ENCODE assay signal across 6 cellular contexts in the genomic region with DNA sequence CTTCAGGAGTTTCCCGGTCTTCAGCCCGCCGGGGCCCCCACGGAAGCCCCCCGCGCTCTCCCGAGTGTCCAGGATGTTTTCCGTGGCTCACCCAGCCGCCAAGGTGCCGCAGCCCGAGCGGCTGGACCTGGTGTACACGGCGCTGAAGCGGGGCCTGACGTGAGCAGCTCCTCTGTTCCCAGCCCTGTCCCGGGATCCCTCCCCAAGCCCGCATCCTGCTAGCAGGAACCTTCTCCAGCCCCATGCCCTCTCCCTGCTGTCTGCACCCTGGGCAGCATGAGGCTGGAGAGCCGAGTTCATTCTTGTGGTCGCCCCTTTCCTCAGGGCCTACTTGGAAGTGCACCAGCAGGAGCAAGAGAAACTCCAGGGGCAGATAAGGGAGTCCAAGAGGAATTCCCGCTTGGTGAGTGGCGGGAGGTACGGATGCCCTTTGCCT. TPM values are rescaled to one million over a fixed set of nuclear protein-coding genes. Genes with fewer than 3 reads are reported as not detected.
A peak's percentile ranks its signal among the peaks of the same experiment; 100 is the strongest.
DNase-seq lines count a peak whose midpoint lies in the region; ATAC-seq and TF ChIP-seq lines count a peak whose summit lies in the region.

No MANE protein-coding gene starts in this region.

- H3F3A ChIP-seq in PC-9 (ENCODE audit: insufficient read depth, low read depth) = peaks cover 10% of the 10 kb centered on the region; the same call in 1 of the 2 replicates

- TF ChIP-seq CTCF in PC-9 (conservative IDR thresholded peaks at IDR 0.05) (no peak), epithelial cell of esophagus (IDR thresholded peaks at IDR 0.05; ENCODE audit: insufficient read depth, low read depth, low read length, missing control alignments) (no peak)

- no peak for ATAC-seq in HG02884 (IDR thresholded peaks at IDR 0.05; ENCODE audit: unreplicated experiment)
- no peak for ATAC-seq in HG03520 (IDR thresholded peaks at IDR 0.05; ENCODE audit: unreplicated experiment)

- H3K27me3 ChIP-seq in PC-9 (ENCODE audit: insufficient read depth, low read depth) (no peaks in the 10 kb centered on the region), skeletal muscle satellite cell (ENCODE audit: control insufficient read depth, insufficient read depth, low read length) (no peaks in the 10 kb centered on the region)

- POLR2A ChIA-PET in PC-9 (lab: Charles Lee; ENCODE audit: unreplicated experiment) = interaction anchor here (0.6 kb wide), 1 partner anchor 311 kb away, joined by 11 read pairs; no protein-coding TSS in a partner anchor

- peak overlapping the region; percentile 90 for H3K9ac ChIP-seq in skeletal muscle satellite cell (ENCODE audit: low read depth, low read length)

- H3K4me3 ChIP-seq in PC-9 (no peak overlapping the region), epithelial cell of esophagus (ENCODE audit: low read length) (peak overlapping the region; percentile 59), skeletal muscle satellite cell (ENCODE audit: low read length) (peak overlapping the region; percentile 86)

- no peaks in the 10 kb centered on the region for H3K9me3 ChIP-seq in PC-9 (ENCODE audit: insufficient read depth, low read depth)
- H3K9me3 ChIP-seq in skeletal muscle satellite cell (replicated peaks; ENCODE audit: low read length) = no peaks in the 10 kb centered on the region

- BruUV-seq in PC-9 (replicated peaks; lab: Mats Ljungman, UMichigan) = TSS peak; percentile 30

- no peaks in the 10 kb centered on the region for H3K9me2 ChIP-seq in PC-9 (ENCODE audit: insufficient read depth)

- CTCF ChIA-PET in PC-9 (lab: Charles Lee) = no interaction called here

- H3K79me2 ChIP-seq in PC-9 (ENCODE audit: low read depth) = peaks cover 6% of the 10 kb centered on the region; the same call in 1 of the 2 replicates

- H3K4me1 ChIP-seq in PC-9 (replicated peaks; ENCODE audit: insufficient read depth) = no peaks in the 10 kb centered on the region
- H3K4me1 ChIP-seq in skeletal muscle satellite cell (ENCODE audit: control insufficient read depth, insufficient read depth, low read length) = peaks cover 23% of the 10 kb centered on the region

- intact Hi-C loops in PC-9 (cut with micrococcal nuclease; ENCODE audit: unreplicated experiment) = no loop called here

- H3K4me2 ChIP-seq in PC-9 = no peak overlapping the region; the same call in 1 of the 2 replicates
- peak overlapping the region; percentile 98 for H3K4me2 ChIP-seq in skeletal muscle satellite cell (ENCODE audit: low read length)

- no peaks in the 10 kb centered on the region for H3K36me3 ChIP-seq in PC-9 (ENCODE audit: low read depth)
- peaks cover 53% of the 10 kb centered on the region for H3K36me3 ChIP-seq in skeletal muscle satellite cell (ENCODE audit: insufficient read depth, low read length)

- 0 out of 2 replicates have a peak, but pooled peaks cover 2% of the 10 kb centered on the region for H4K20me1 ChIP-seq in PC-9 (ENCODE audit: insufficient read depth)

- H2AFZ ChIP-seq in PC-9 = no peak overlapping the region

- DNase-seq in PC-9 (no peak), epithelial cell of esophagus (ENCODE audit: low read depth) (no peak), DMS79 (lab: John Stamatoyannopoulos, UW) (no peak)

- no peak overlapping the region for H3K27ac ChIP-seq in PC-9

RNA-seq across cellular contexts. Expression of a gene that starts 10.1 kb away (rescaled TPM):
- 76.7 and 113 TPM in 2 replicates for total RNA-seq in PC-9 (2021)
- total RNA-seq in skeletal muscle satellite cell (2012; rRNA removed) = 20.8 and 27.7 TPM in 2 replicates

RNA-seq across cellular contexts. Expression of a gene that starts 23.6 kb away (rescaled TPM):
- 35.3 and 39.0 TPM in 2 replicates for total RNA-seq in PC-9 (2021)
- total RNA-seq in skeletal muscle satellite cell (2012; rRNA removed) = 18.1 and 21.3 TPM in 2 replicates

RNA-seq across cellular contexts. Expression of a gene that starts 55.3 kb away (rescaled TPM):
- not detected in 2 replicates for total RNA-seq in PC-9 (2021)
- total RNA-seq in skeletal muscle satellite cell (2012; rRNA removed) = not detected in 2 replicates

RNA-seq across cellular contexts. Expression of a gene that starts 57.7 kb away (rescaled TPM):
- 51.5 and 61.0 TPM in 2 replicates for total RNA-seq in PC-9 (2021)
- total RNA-seq in skeletal muscle satellite cell (2012; rRNA removed) = 112 and 131 TPM in 2 replicates
